Comparison of ENCODE assay signal across 14 cellular contexts in the genomic region with DNA sequence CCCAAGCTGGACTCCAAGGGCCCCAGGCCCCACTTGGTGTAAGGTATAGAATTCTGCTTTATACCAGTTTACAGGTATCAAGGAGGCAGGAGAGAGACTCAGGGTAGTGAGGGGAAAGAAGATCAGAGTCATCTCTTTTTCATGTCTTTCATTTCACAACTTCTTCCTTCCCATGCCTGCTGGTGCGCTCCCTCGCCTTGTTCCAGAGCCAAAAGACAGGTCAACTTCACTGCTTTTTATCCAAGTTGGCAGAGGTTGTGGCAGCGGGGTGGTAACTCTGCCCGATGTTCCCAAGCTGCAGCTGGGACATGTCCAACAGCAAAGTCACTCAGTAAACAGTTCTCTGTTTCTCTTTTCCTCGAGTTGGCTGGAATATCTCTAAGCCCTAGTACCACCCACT.
DNase-seq lines count a peak whose midpoint lies in the region; ATAC-seq, FAIRE-seq and TF ChIP-seq lines count a peak whose summit lies in the region.
"Had no signal": no experiment of that assay in that cellular context is flagged by ENCODE, and none has a peak within 500 bp of the region (broad histone marks: within the 10 kb centered on the region; RNA-seq: fewer than 3 reads in every experiment).

No MANE protein-coding gene starts in this region.

- H3K27me3 ChIP-seq in adrenal gland (no peaks in the 10 kb centered on the region), neural progenitor cell (no peaks in the 10 kb centered on the region), tibial nerve (no peaks in the 10 kb centered on the region)

- peaks cover 9% of the 10 kb centered on the region for H3F3A ChIP-seq in neural progenitor cell (ENCODE audit: low read depth)

- H3K9me3 ChIP-seq in adrenal gland (replicated peaks in 1 of 3) (no peaks in the 10 kb centered on the region), neural progenitor cell (ENCODE audit: low read depth) (no peaks in the 10 kb centered on the region), tibial nerve (no peaks in the 10 kb centered on the region)

- 17 to 42% (median 31%) methylated on average over 5 of the region's 5 CpGs for WGBS in adrenal gland, 4 donors
- 13 to 31% methylated on average over 5 of the region's 5 CpGs for WGBS in tibial nerve, 2 donors

- H3K27me3 Mint-ChIP-seq in neural progenitor cell (ENCODE audit: insufficient read depth, low read depth), result no peaks in the 10 kb centered on the region

- no peak overlapping the region for H2AFZ ChIP-seq in neural progenitor cell (replicated peaks)

- H3K4me2 ChIP-seq in neural progenitor cell, result peak overlapping the region; percentile 5

- H3K4me3 Mint-ChIP-seq in neural progenitor cell, result no peak overlapping the region

- H3K79me2 ChIP-seq in neural progenitor cell (ENCODE audit: low read depth), result no peaks in the 10 kb centered on the region

- peak; percentile 42 to 83 (median 79) for DNase-seq in adrenal gland
- peak; percentile 37 for DNase-seq in fibroblast of pulmonary artery (ENCODE audit: low read depth)
- no peak for DNase-seq in neural progenitor cell (ENCODE audit: low spot score)
- no peak for DNase-seq in tibial nerve (ENCODE audit: low spot score in 2 of 2)
- DNase-seq in GM12891 (ENCODE audit: insufficient read length, low spot score), result no peak
- no peak for DNase-seq in GM20000 (ENCODE audit: low spot score)
- DNase-seq in NCI-H526 treated with DMSO at 0.1 percent for 48 hours (lab: John Stamatoyannopoulos, UW), result no peak
- DNase-seq: activated CD4-positive, alpha-beta T cell treated with anti-CD3 and anti-CD28 coated beads for 48 hours; foreskin melanocyte; NCI-H146 had no signal

- no peak overlapping the region for H3K9ac ChIP-seq in neural progenitor cell

- peaks cover 13% of the 10 kb centered on the region for H3K4me1 Mint-ChIP-seq in neural progenitor cell

- TF ChIP-seq CTCF in adrenal gland (IDR thresholded peaks at IDR 0.05), result no peak
- no peak for TF ChIP-seq CTCF in fibroblast of pulmonary artery (IDR thresholded peaks at IDR 0.05; ENCODE audit: low read length, missing control alignments)
- no peak for TF ChIP-seq CTCF in neural progenitor cell (IDR thresholded peaks at IDR 0.05)
- TF ChIP-seq CTCF in tibial nerve (IDR thresholded peaks at IDR 0.05), result no peak
- TF ChIP-seq CTCF in GM20000 (IDR thresholded peaks at IDR 0.05; ENCODE audit: extremely low read depth, missing control alignments), result no peak

- TF ChIP-seq POLR2A in adrenal gland (IDR thresholded peaks at IDR 0.05) (no peak), tibial nerve (IDR thresholded peaks at IDR 0.05) (no peak), GM12891 (IDR thresholded peaks at IDR 0.05; ENCODE audit: low read depth, low read length) (no peak)

- H3K4me1 ChIP-seq in adrenal gland (replicated peaks in 1 of 2) (peaks cover 4 to 15% of the 10 kb centered on the region in 2 donors), neural progenitor cell (peaks cover 17% of the 10 kb centered on the region), tibial nerve (peaks cover 0 to 13% (median 0%) of the 10 kb centered on the region in 4 donors)

- FAIRE-seq in GM12891 (lab: Jason Lieb, UNC), result no peak

- H3K27ac ChIP-seq in adrenal gland (no peak overlapping the region), neural progenitor cell (no peak overlapping the region), tibial nerve (peak overlapping the region in 3 of 4 donors; percentile 24 to 64 (median 44))
- H3K27ac ChIP-seq: RWPE1 had no signal

- H4K20me1 ChIP-seq in neural progenitor cell (ENCODE audit: low read depth), result no peaks in the 10 kb centered on the region

- H3K27ac Mint-ChIP-seq in neural progenitor cell, result no peak overlapping the region

- no peak for ATAC-seq in GM19452 (IDR thresholded peaks at IDR 0.05; ENCODE audit: unreplicated experiment)
- ATAC-seq: activated naive CD4-positive, alpha-beta T cell treated with anti-CD3 and anti-CD28 coated beads, Interleukin-2, amount 50 U/mL, for 72 hours; HCT116 had no signal

- H3K36me3 ChIP-seq in adrenal gland (replicated peaks in 1 of 2) (no peaks in the 10 kb centered on the region), neural progenitor cell (no peaks in the 10 kb centered on the region), tibial nerve (no peaks in the 10 kb centered on the region)

- TF ChIP-seq EP300 in tibial nerve (IDR thresholded peaks at IDR 0.05), result peak in 1 of 2 donors; percentile 63

- H3K4me3 ChIP-seq in adrenal gland (no peak overlapping the region), fibroblast of pulmonary artery (replicated peaks; ENCODE audit: low read depth, low read length) (no peak overlapping the region), neural progenitor cell (no peak overlapping the region), tibial nerve (no peak overlapping the region)

- intact Hi-C loops in adrenal gland (cut with DNase I), result no loop called here

- no peaks in the 10 kb centered on the region for H3K9me3 Mint-ChIP-seq in neural progenitor cell
- H3K9me3 Mint-ChIP-seq: activated naive CD4-positive, alpha-beta T cell treated with anti-CD3 and anti-CD28 coated beads, Interleukin-2, amount 50 U/mL, for 72 hours had no signal

- no peaks in the 10 kb centered on the region for H3K36me3 Mint-ChIP-seq in neural progenitor cell
- H3K36me3 Mint-ChIP-seq: activated naive CD4-positive, alpha-beta T cell treated with anti-CD3 and anti-CD28 coated beads, Interleukin-2, amount 50 U/mL, for 72 hours had no signal

TF ChIP-seq in GM12891, 5 proteins besides CTCF, POLR2A, EP300 and RAD21:
- TF ChIP-seq SPI1 (IDR thresholded peaks at IDR 0.05; ENCODE audit: low read depth, low read length), result no peak
- no peak for TF ChIP-seq PAX5 (IDR thresholded peaks at IDR 0.05; ENCODE audit: insufficient read depth, low read length, severe bottlenecking)
- no peak for TF ChIP-seq TAF1 (IDR thresholded peaks at IDR 0.05; ENCODE audit: low read depth, low read length)
- no peak for TF ChIP-seq POU2F2 (IDR thresholded peaks at IDR 0.05; ENCODE audit: low read depth, low read length)
- no peak for TF ChIP-seq POLR2AphosphoS5 (IDR thresholded peaks at IDR 0.05; ENCODE audit: low read depth, low read length)

Comparison
In these comparisons a context has a peak if more than half of its experiments do, and no peak if none do; other contexts are left out.
1. DNase-seq: peak in adrenal gland (7 of 7) and fibroblast of pulmonary artery (single experiment); none in neural progenitor cell (single experiment), tibial nerve (0 of 2), GM12891 (single experiment), GM20000 (single experiment) and NCI-H526 treated with DMSO at 0.1 percent for 48 hours (single experiment).
2. H3K27ac ChIP-seq: peak in tibial nerve (3 of 4); none in adrenal gland (0 of 5) and neural progenitor cell (single experiment).